ENCODE assay signal across 8 cellular contexts in genomic region chr7:158703679-158704523, GRCh38. TPM values are rescaled to one million over a fixed set of nuclear protein-coding genes. Genes with fewer than 3 reads are reported as not detected.
A peak's percentile ranks its signal among the peaks of the same experiment; 100 is the strongest.
DNase-seq lines count a peak whose midpoint lies in the region; ATAC-seq and TF ChIP-seq lines count a peak whose summit lies in the region.
"Not testable (repeated sequence)": the region's sequence is repeated elsewhere in the genome, so short reads cannot be mapped to it uniquely, and the experiment has no call there.

No MANE protein-coding gene starts in this region.

- peak overlapping the region; percentile 75 for H2AFZ ChIP-seq in KMS-11 (ENCODE audit: low read depth)
- H2AFZ ChIP-seq in osteoblast (ENCODE audit: low read length): peak overlapping the region; percentile 92

- ATAC-seq in CD4-positive, CD25-positive, alpha-beta regulatory T cell (ENCODE audit: low read depth in 2 of 2); T-cell (replicated peaks in 1 of 4); left lung: not testable (repeated sequence)

- not testable (repeated sequence) for TF ChIP-seq CTCF in KMS-11 (conservative IDR thresholded peaks at IDR 0.05; ENCODE audit: low read depth, low read length); ascending aorta (IDR thresholded peaks at IDR 0.05); left lung (IDR thresholded peaks at IDR 0.05); osteoblast (IDR thresholded peaks at IDR 0.05; ENCODE audit: extremely low read depth, low read depth, low read length)

- H3K27ac ChIP-seq in CD4-positive, CD25-positive, alpha-beta regulatory T cell (ENCODE audit: insufficient read depth, low read length, poor library complexity, severe bottlenecking): peak overlapping the region; percentile 80
- H3K27ac ChIP-seq in KMS-11 (peak overlapping the region; percentile 78), ascending aorta (peak overlapping the region in 1 of 2 donors; percentile 73), left lung (peak overlapping the region in 1 of 2 donors; percentile 97), osteoblast (ENCODE audit: low read depth, low read length) (peak overlapping the region; percentile 82)
- H3K27ac ChIP-seq in thymus (ENCODE audit: low read depth): not testable (repeated sequence)

- H3K27me3 Mint-ChIP-seq in CD4-positive, CD25-positive, alpha-beta regulatory T cell; T-cell: not testable (repeated sequence)

- peak overlapping the region in 2 of 3 donors; percentile 14 to 72 for H3K27ac Mint-ChIP-seq in CD4-positive, CD25-positive, alpha-beta regulatory T cell
- H3K27ac Mint-ChIP-seq in T-cell: not testable (repeated sequence)

- TF ChIP-seq POLR2A in erythroblast (IDR thresholded peaks at IDR 0.05; ENCODE audit: low read length): not testable (repeated sequence)

- H3K4me1 Mint-ChIP-seq in CD4-positive, CD25-positive, alpha-beta regulatory T cell: peaks cover 12 to 66% (median 36%) of the 10 kb centered on the region in 4 donors
- peaks cover 12 to 30% (median 23%) of the 10 kb centered on the region in 3 donors for H3K4me1 Mint-ChIP-seq in T-cell

- not testable (repeated sequence) for H3K9me3 ChIP-seq in CD4-positive, CD25-positive, alpha-beta regulatory T cell (ENCODE audit: control insufficient read depth in 2 of 2, low read length in 2 of 2); ascending aorta; left lung; osteoblast (ENCODE audit: low read depth, low read length); thymus (ENCODE audit: control insufficient read depth)

- DNase-seq in CD4-positive, CD25-positive, alpha-beta regulatory T cell; T-cell; ascending aorta (ENCODE audit: low spot score in 2 of 2); left lung; osteoblast (ENCODE audit: insufficient read length, low spot score, missing footprints): not testable (repeated sequence)
- DNase-seq in erythroblast (lab: John Stamatoyannopoulos, UW): peak; percentile 42 to 55

- not testable (repeated sequence) for H4K20me1 ChIP-seq in KMS-11 (ENCODE audit: insufficient read depth); osteoblast (ENCODE audit: insufficient read depth, low read length)

- intact Hi-C loops in ascending aorta (cut with DNase I): loop anchor here (1.0 to 2.0 kb wide), 2 partner anchors 79 to 125 kb away; partner anchors contain the start of gene ESYT2
- intact Hi-C loops in left lung (cut with DNase I): not testable (repeated sequence)

- not testable (repeated sequence) for H3K36me3 Mint-ChIP-seq in CD4-positive, CD25-positive, alpha-beta regulatory T cell; T-cell

- H3K4me1 ChIP-seq in CD4-positive, CD25-positive, alpha-beta regulatory T cell (ENCODE audit: control insufficient read depth, insufficient read depth, low read length, poor library complexity, severe bottlenecking): peaks cover 20% of the 10 kb centered on the region
- H3K4me1 ChIP-seq in KMS-11 (ENCODE audit: low read depth, poor library complexity, severe bottlenecking) (peaks cover 37% of the 10 kb centered on the region), left lung (peaks cover 0 to 20% of the 10 kb centered on the region in 2 donors), osteoblast (ENCODE audit: insufficient read depth, low read length) (peaks cover 17% of the 10 kb centered on the region), thymus (ENCODE audit: control insufficient read depth, insufficient read depth, low read length) (peaks cover 11% of the 10 kb centered on the region)
- not testable (repeated sequence) for H3K4me1 ChIP-seq in ascending aorta

- not testable (repeated sequence) for H3K9me3 Mint-ChIP-seq in CD4-positive, CD25-positive, alpha-beta regulatory T cell; T-cell

- WGBS in thymus: 23% methylated on average over 23 of the region's 23 CpGs

- peak overlapping the region; percentile 87 to 97 (median 92) for H3K4me3 Mint-ChIP-seq in CD4-positive, CD25-positive, alpha-beta regulatory T cell
- peak overlapping the region; percentile 84 to 86 (median 85) for H3K4me3 Mint-ChIP-seq in T-cell

- H3K9ac ChIP-seq in KMS-11: peak overlapping the region; percentile 98

- CTCF ChIA-PET in T-cell (lab: Charles Lee): interaction anchor here (0.6 to 3.2 kb wide), 3 partner anchors 7 to 273 kb away, joined by 7 to 18 read pairs (median 8); no protein-coding TSS in a partner anchor

- POLR2A ChIA-PET in T-cell (lab: Charles Lee): interaction anchor here in 1 of 2 donors (1.0 to 1.1 kb wide), 2 partner anchors 126 to 160 kb away, joined by 5 to 6 read pairs; partner anchors contain the start of gene ESYT2

- H3K4me2 ChIP-seq in KMS-11 (peak overlapping the region; percentile 90), osteoblast (ENCODE audit: insufficient read depth, low read length) (peak overlapping the region; percentile 94)

- H3K27me3 ChIP-seq in CD4-positive, CD25-positive, alpha-beta regulatory T cell (ENCODE audit: control insufficient read depth, insufficient read depth, low read length); KMS-11 (ENCODE audit: insufficient read depth, low read depth); ascending aorta; left lung; osteoblast (ENCODE audit: insufficient read depth, low read length); thymus (ENCODE audit: control insufficient read depth, insufficient read depth): not testable (repeated sequence)

- peak overlapping the region; percentile 51 for H3K4me3 ChIP-seq in CD4-positive, CD25-positive, alpha-beta regulatory T cell (ENCODE audit: low read depth, low read length)
- H3K4me3 ChIP-seq in KMS-11 (IDR thresholded peaks at IDR 0.05; ENCODE audit: insufficient read depth, low read depth, low read length): peak overlapping the region; percentile 58
- peak overlapping the region; percentile 87 to 90 for H3K4me3 ChIP-seq in ascending aorta
- peak overlapping the region; percentile 88 to 99 for H3K4me3 ChIP-seq in left lung
- peak overlapping the region; percentile 88 for H3K4me3 ChIP-seq in osteoblast (ENCODE audit: insufficient read depth, low read length)
- H3K4me3 ChIP-seq in thymus (ENCODE audit: low read length): peak overlapping the region; percentile 70

- H3K79me2 ChIP-seq in KMS-11 (ENCODE audit: insufficient read depth, low read depth) (peaks cover 57% of the 10 kb centered on the region), osteoblast (ENCODE audit: insufficient read depth, low read length) (peaks cover 54% of the 10 kb centered on the region)

- H3K36me3 ChIP-seq in CD4-positive, CD25-positive, alpha-beta regulatory T cell (ENCODE audit: control insufficient read depth, insufficient read depth, low read length); ascending aorta; left lung: not testable (repeated sequence)
- H3K36me3 ChIP-seq in KMS-11 (ENCODE audit: insufficient read depth) (peaks cover 12% of the 10 kb centered on the region; the same call in 1 of the 2 replicates), osteoblast (ENCODE audit: insufficient read depth, low read length) (peaks cover 16% of the 10 kb centered on the region), thymus (ENCODE audit: control insufficient read depth, insufficient read depth) (peaks cover 13% of the 10 kb centered on the region)

RNA-seq across cellular contexts. Expression of gene NCAPG2, which starts 0.7 kb away (rescaled TPM):
- total RNA-seq in CD4-positive, CD25-positive, alpha-beta regulatory T cell: 10.6 TPM
- 1 to 10 TPM; 2.7 to 5.6 (median 3.8) TPM for polyA plus RNA-seq in CD4-positive, CD25-positive, alpha-beta regulatory T cell
- 10 to 100 TPM in 3 of 5 donors, 1 to 10 TPM in 2; 6.2 to 14.7 (median 11.9) TPM for total RNA-seq in T-cell
- total RNA-seq in ascending aorta: 1.6 TPM
- 10 to 100 TPM; 13.5 to 15.2 TPM for total RNA-seq in left lung
- total RNA-seq in osteoblast: 8.0 TPM in 2 replicates
- polyA plus RNA-seq in thymus: 3.8 TPM
